ENCODE assay signal across 13 cellular contexts in the genomic region with DNA sequence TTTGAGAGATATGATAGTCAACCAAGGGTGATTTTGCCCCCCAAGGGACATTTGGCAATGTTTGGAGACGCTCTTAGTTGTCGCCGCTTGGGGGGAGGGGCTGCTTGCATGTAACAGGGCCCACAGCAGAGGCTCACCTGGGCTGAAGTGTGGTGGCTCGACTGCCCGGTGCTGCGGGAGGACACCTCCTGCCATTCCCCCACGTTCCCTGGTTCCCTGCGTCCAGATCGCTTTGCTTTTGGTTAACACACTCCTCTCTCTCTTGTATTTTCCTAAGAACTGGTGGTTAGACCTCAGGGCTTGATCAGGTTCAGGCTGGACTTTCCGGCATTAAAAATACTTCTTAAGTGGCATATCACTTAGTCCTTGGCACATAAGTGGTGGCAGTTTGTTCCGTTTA. TPM values are rescaled to one million over a fixed set of nuclear protein-coding genes. Genes with fewer than 3 reads are reported as not detected.
A peak's percentile ranks its signal among the peaks of the same experiment; 100 is the strongest.
DNase-seq lines count a peak whose midpoint lies in the region; ATAC-seq lines count a peak whose summit lies in the region.
"Had no signal": no experiment of that assay in that cellular context is flagged by ENCODE, and none has a peak within 500 bp of the region (broad histone marks: within the 10 kb centered on the region; RNA-seq: fewer than 3 reads in every experiment).

No MANE protein-coding gene starts in this region.

- CTCF ChIA-PET in activated CD4-positive, alpha-beta memory T cell treated with anti-CD3 and anti-CD28 coated beads for 36 hours (lab: Charles Lee): interaction anchor here (0.7 to 1.5 kb wide), 2 partner anchors 9 to 30 kb away, joined by 3 to 9 read pairs; no protein-coding TSS in a partner anchor
- CTCF ChIA-PET in activated CD4-positive, alpha-beta memory T cell treated with anti-CD3 and anti-CD28 coated beads, Interleukin-2, amount 10 ng/mL, durations not matched to agents 7 days and 5 days (lab: Charles Lee): interaction anchor here (1.8 kb wide), 1 partner anchor 9 kb away, joined by 7 read pairs; no protein-coding TSS in a partner anchor
- CTCF ChIA-PET in T-cell (lab: Charles Lee): interaction anchor here in 1 of 2 donors (1.0 kb wide), 1 partner anchor 12 kb away, joined by 3 read pairs; no protein-coding TSS in a partner anchor

- H3K4me3 Mint-ChIP-seq in activated CD4-positive, alpha-beta memory T cell treated with anti-CD3 and anti-CD28 coated beads for 36 hours: peak overlapping the region; percentile 63
- H3K4me3 Mint-ChIP-seq in activated CD4-positive, alpha-beta memory T cell treated with anti-CD3 and anti-CD28 coated beads, Interleukin-2, amount 10 ng/mL, durations not matched to agents 7 days and 5 days: no peak overlapping the region
- H3K4me3 Mint-ChIP-seq in T-cell: peak overlapping the region; percentile 65 to 76 (median 70)

- no peaks in the 10 kb centered on the region for H3K27me3 Mint-ChIP-seq in activated CD4-positive, alpha-beta memory T cell treated with anti-CD3 and anti-CD28 coated beads for 36 hours
- peaks cover 18% of the 10 kb centered on the region for H3K27me3 Mint-ChIP-seq in activated CD4-positive, alpha-beta memory T cell treated with anti-CD3 and anti-CD28 coated beads, Interleukin-2, amount 10 ng/mL, durations not matched to agents 7 days and 5 days
- peaks cover 0 to 6% of the 10 kb centered on the region in 2 donors for H3K27me3 Mint-ChIP-seq in T-cell

- H3K4me1 Mint-ChIP-seq in activated CD4-positive, alpha-beta memory T cell treated with anti-CD3 and anti-CD28 coated beads for 36 hours (ENCODE audit: low read depth): peaks cover 31% of the 10 kb centered on the region
- peaks cover 8% of the 10 kb centered on the region for H3K4me1 Mint-ChIP-seq in activated CD4-positive, alpha-beta memory T cell treated with anti-CD3 and anti-CD28 coated beads, Interleukin-2, amount 10 ng/mL, durations not matched to agents 7 days and 5 days
- peaks cover 39 to 48% (median 41%) of the 10 kb centered on the region in 3 donors for H3K4me1 Mint-ChIP-seq in T-cell

- ATAC-seq in T-cell (replicated peaks in 1 of 4) (no peak), GM21723 (IDR thresholded peaks at IDR 0.05; ENCODE audit: unreplicated experiment) (no peak)

- peaks cover 9% of the 10 kb centered on the region for H3K9me3 Mint-ChIP-seq in activated CD4-positive, alpha-beta memory T cell treated with anti-CD3 and anti-CD28 coated beads for 36 hours
- H3K9me3 Mint-ChIP-seq in activated CD4-positive, alpha-beta memory T cell treated with anti-CD3 and anti-CD28 coated beads, Interleukin-2, amount 10 ng/mL, durations not matched to agents 7 days and 5 days: no peaks in the 10 kb centered on the region
- H3K9me3 Mint-ChIP-seq in T-cell: no peaks in the 10 kb centered on the region

- H3K27ac Mint-ChIP-seq in activated CD4-positive, alpha-beta memory T cell treated with anti-CD3 and anti-CD28 coated beads for 36 hours: no peak overlapping the region
- no peak overlapping the region for H3K27ac Mint-ChIP-seq in activated CD4-positive, alpha-beta memory T cell treated with anti-CD3 and anti-CD28 coated beads, Interleukin-2, amount 10 ng/mL, durations not matched to agents 7 days and 5 days
- no peak overlapping the region for H3K27ac Mint-ChIP-seq in T-cell

- H3K36me3 Mint-ChIP-seq in activated CD4-positive, alpha-beta memory T cell treated with anti-CD3 and anti-CD28 coated beads for 36 hours: peaks cover 16% of the 10 kb centered on the region
- H3K36me3 Mint-ChIP-seq in activated CD4-positive, alpha-beta memory T cell treated with anti-CD3 and anti-CD28 coated beads, Interleukin-2, amount 10 ng/mL, durations not matched to agents 7 days and 5 days (ENCODE audit: low read depth): peaks cover 12% of the 10 kb centered on the region
- H3K36me3 Mint-ChIP-seq in T-cell: peaks cover 19% of the 10 kb centered on the region

- POLR2A ChIA-PET in activated CD4-positive, alpha-beta memory T cell treated with anti-CD3 and anti-CD28 coated beads for 36 hours (lab: Charles Lee): interaction anchor here (1.0 to 1.1 kb wide), 2 partner anchors 10 to 44 kb away, joined by 3 to 4 read pairs; no protein-coding TSS in a partner anchor
- POLR2A ChIA-PET in activated CD4-positive, alpha-beta memory T cell treated with anti-CD3 and anti-CD28 coated beads, Interleukin-2, amount 10 ng/mL, durations not matched to agents 7 days and 5 days (lab: Charles Lee): interaction anchor here (0.7 to 1.5 kb wide), 2 partner anchors 44 to 64 kb away, joined by 3 to 6 read pairs; no protein-coding TSS in a partner anchor
- POLR2A ChIA-PET in T-cell (lab: Charles Lee): no interaction called here

- intact Hi-C loops in activated CD4-positive, alpha-beta memory T cell treated with anti-CD3 and anti-CD28 coated beads for 36 hours (cut with micrococcal nuclease): no loop called here

- no peak for DNase-seq in activated CD4-positive, alpha-beta memory T cell treated with anti-CD3 and anti-CD28 coated beads for 36 hours
- no peak for DNase-seq in activated CD4-positive, alpha-beta memory T cell treated with anti-CD3 and anti-CD28 coated beads, Interleukin-2, amount 10 ng/mL, durations not matched to agents 7 days and 5 days
- DNase-seq in T-cell (no peak), iPS-NIHi11 (ENCODE audit: low spot score) (peak; percentile 39), renal cortical epithelial cell (ENCODE audit: low read depth) (peak; percentile 10), anterior cingulate cortex (lab: John Stamatoyannopoulos, UW) (no peak), NCI-H2107 treated with DMSO at 0.1 percent for 48 hours (lab: John Stamatoyannopoulos, UW; ENCODE audit: unreplicated experiment) (no peak)
- DNase-seq: DMS153, gastrocnemius medialis, KG1, mammary epithelial cell, trophoblast cell had no signal

RNA-seq across cellular contexts. Expression of a gene that starts 18.9 kb away (rescaled TPM):
- 100 to 1,000 TPM; 252 to 268 TPM for total RNA-seq in activated CD4-positive, alpha-beta memory T cell treated with anti-CD3 and anti-CD28 coated beads for 36 hours
- total RNA-seq in activated CD4-positive, alpha-beta memory T cell treated with anti-CD3 and anti-CD28 coated beads, Interleukin-2, amount 10 ng/mL, durations not matched to agents 7 days and 5 days: 100 to 1,000 TPM; 338 to 348 TPM
- total RNA-seq in T-cell (100 to 1,000 TPM; 435 to 627 (median 489) TPM), renal cortical epithelial cell (88.0 and 96.9 TPM in 2 replicates)

Comparison
In these comparisons a context has a peak if more than half of its experiments do, and no peak if none do; other contexts are left out.
1. DNase-seq: peak in iPS-NIHi11 (single experiment) and renal cortical epithelial cell (single experiment); none in activated CD4-positive, alpha-beta memory T cell treated with anti-CD3 and anti-CD28 coated beads for 36 hours (single experiment), activated CD4-positive, alpha-beta memory T cell treated with anti-CD3 and anti-CD28 coated beads, Interleukin-2, amount 10 ng/mL, durations not matched to agents 7 days and 5 days (single experiment), T-cell (0 of 34), anterior cingulate cortex (0 of 58) and NCI-H2107 treated with DMSO at 0.1 percent for 48 hours (single experiment).
2. POLR2A ChIA-PET loops: an anchor here in activated CD4-positive, alpha-beta memory T cell treated with anti-CD3 and anti-CD28 coated beads for 36 hours (1.0 to 1.1 kb wide) and activated CD4-positive, alpha-beta memory T cell treated with anti-CD3 and anti-CD28 coated beads, Interleukin-2, amount 10 ng/mL, durations not matched to agents 7 days and 5 days (0.7 to 1.5 kb wide); none called in T-cell.